ENCODE assay signal across 9 cellular contexts in genomic region chr1:41496080-41497055, GRCh38. TPM values are rescaled to one million over a fixed set of nuclear protein-coding genes. Genes with fewer than 3 reads are reported as not detected.
DNase-seq lines count a peak whose midpoint lies in the region; ATAC-seq and TF ChIP-seq lines count a peak whose summit lies in the region.
"Had no signal": no experiment of that assay in that cellular context is flagged by ENCODE, and none has a peak within 500 bp of the region (broad histone marks: within the 10 kb centered on the region; RNA-seq: fewer than 3 reads in every experiment).

No MANE protein-coding gene starts in this region.

- peak in 1 of 2 donors; percentile 20 for TF ChIP-seq CTCF in right atrium auricular region (IDR thresholded peaks at IDR 0.05)
- TF ChIP-seq CTCF in sigmoid colon (IDR thresholded peaks at IDR 0.05), result peak in 2 of 4 experiments; percentile 9 to 17

- no peaks in the 10 kb centered on the region for H3K9me3 ChIP-seq in right atrium auricular region
- no peaks in the 10 kb centered on the region for H3K9me3 ChIP-seq in sigmoid colon

- H3K4me1 ChIP-seq in right atrium auricular region, result peaks cover 0 to 68% of the 10 kb centered on the region in 2 donors
- H3K4me1 ChIP-seq in sigmoid colon, result peaks cover 0 to 62% (median 51%) of the 10 kb centered on the region in 4 donors

- 6 to 8% methylated on average over 74 of the region's 74 CpGs for WGBS in sigmoid colon, 2 donors

- H3K27ac ChIP-seq in right atrium auricular region (peak overlapping the region; percentile 91 to 98), sigmoid colon (peak overlapping the region; percentile 88 to 92 (median 90))

- TF ChIP-seq EP300 in sigmoid colon (IDR thresholded peaks at IDR 0.05), result peak; percentile 90 to 99 (median 97)

- no peaks in the 10 kb centered on the region for H3K36me3 ChIP-seq in right atrium auricular region
- no peaks in the 10 kb centered on the region for H3K36me3 ChIP-seq in sigmoid colon

- H3K27me3 ChIP-seq in right atrium auricular region, result no peaks in the 10 kb centered on the region
- H3K27me3 ChIP-seq in sigmoid colon, result no peaks in the 10 kb centered on the region

- no peak for ATAC-seq in GM18505 (IDR thresholded peaks at IDR 0.05; ENCODE audit: unreplicated experiment)

- H3K4me3 ChIP-seq in right atrium auricular region (peak overlapping the region; percentile 5 to 41), sigmoid colon (peak overlapping the region in 3 of 4 donors; percentile 39 to 44 (median 42))

- TF ChIP-seq POLR2A in sigmoid colon (IDR thresholded peaks at IDR 0.05) (peak in 1 of 2 donors; percentile 58), GM18505 (IDR thresholded peaks at IDR 0.05; ENCODE audit: borderline replicate concordance, extremely low read depth, insufficient read depth, insufficient read length) (no peak)

- DNase-seq in NCI-H2227 (lab: John Stamatoyannopoulos, UW; ENCODE audit: unreplicated experiment), result peak; percentile 70
- no peak for DNase-seq in NCI-H2227 treated with DMSO at 0.1 percent for 48 hours (lab: John Stamatoyannopoulos, UW)
- peak; percentile 60 for DNase-seq in NCI-H2171 treated with DMSO at 0.1 percent for 48 hours (lab: John Stamatoyannopoulos, UW)
- peak; percentile 72 for DNase-seq in amniotic epithelial cell (ENCODE audit: low read depth)
- peak; percentile 93 for DNase-seq in right atrium auricular region (ENCODE audit: low spot score)
- DNase-seq in sigmoid colon, result peak; percentile 97
- DNase-seq in hippocampal formation (lab: John Stamatoyannopoulos, UW), result no peak
- DNase-seq: DND-41 had no signal

- intact Hi-C loops in sigmoid colon (cut with DNase I), result loop anchor here (5.0 kb wide), 2 partner anchors 64 to 114 kb away; no protein-coding TSS in a partner anchor

RNA-seq across cellular contexts. Expression of gene EDN2, which starts 11.9 kb away (rescaled TPM):
- total RNA-seq in right atrium auricular region (under 1 TPM in 1 of 2 donors, not detected in 1; 0.78 TPM), sigmoid colon (1 to 10 TPM in 1 of 4 donors, not detected in 3; 2.2 TPM)
- polyA plus RNA-seq in sigmoid colon, result 1 to 10 TPM in 1 of 3 donors, under 1 TPM in 2; 0.57 to 4.8 (median 0.92) TPM

Comparison
In these comparisons a context has a peak if more than half of its experiments do, and no peak if none do; other contexts are left out.
1. DNase-seq: peak in NCI-H2227 (single experiment), NCI-H2171 treated with DMSO at 0.1 percent for 48 hours (single experiment), amniotic epithelial cell (single experiment), right atrium auricular region (single experiment) and sigmoid colon (single experiment); none in NCI-H2227 treated with DMSO at 0.1 percent for 48 hours (single experiment) and hippocampal formation (0 of 2).